ENCODE assay signal across 26 cellular contexts in the genomic region with DNA sequence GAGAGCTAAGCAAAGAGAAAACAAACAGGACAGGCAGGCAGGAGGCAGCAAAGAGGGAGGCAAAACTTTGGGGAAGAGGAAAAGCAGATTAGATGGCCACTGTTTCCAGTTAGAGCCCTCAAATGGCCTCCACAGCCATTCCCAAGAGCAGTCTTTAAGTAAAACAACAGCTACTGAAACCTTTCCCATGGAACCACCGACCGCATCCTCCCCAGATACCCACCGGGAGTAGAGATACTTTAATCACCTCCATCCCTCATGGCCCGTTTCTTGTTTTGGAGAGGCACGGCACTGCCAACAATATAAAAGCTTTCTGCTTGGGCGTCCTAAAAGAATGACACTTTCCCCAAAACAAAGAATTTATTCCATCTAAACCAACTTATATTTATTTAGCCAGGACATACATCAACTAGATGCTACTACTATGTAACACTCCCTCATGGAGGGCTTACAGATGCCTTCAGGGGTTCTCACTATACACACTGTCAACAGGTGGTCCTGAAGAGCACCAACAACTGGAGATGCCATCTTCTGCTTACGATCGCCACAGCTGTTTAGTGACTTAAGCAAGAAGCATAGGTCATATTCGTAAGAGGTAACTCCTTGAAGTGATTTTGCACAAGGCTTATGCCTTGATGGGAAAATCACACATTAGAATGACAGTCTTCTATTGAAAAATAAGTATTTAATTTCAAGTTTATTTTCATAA. TPM values are rescaled to one million over a fixed set of nuclear protein-coding genes. Genes with fewer than 3 reads are reported as not detected.
A peak's percentile ranks its signal among the peaks of the same experiment; 100 is the strongest.
DNase-seq lines count a peak whose midpoint lies in the region; ATAC-seq and TF ChIP-seq lines count a peak whose summit lies in the region.
"Had no signal": no experiment of that assay in that cellular context is flagged by ENCODE, and none has a peak within 500 bp of the region (broad histone marks: within the 10 kb centered on the region; RNA-seq: fewer than 3 reads in every experiment).

No MANE protein-coding gene starts in this region.

- DNase-seq in NCI-H345 treated with DMSO at 0.1 percent for 48 hours (lab: John Stamatoyannopoulos, UW; ENCODE audit: unreplicated experiment) (peak; percentile 33), NCI-H345 (lab: John Stamatoyannopoulos, UW) (no peak), mesothelial cell of epicardium (ENCODE audit: low spot score in 2 of 2, unreplicated experiment in 2 of 2) (no peak), trophoblast cell (no peak), sciatic nerve (ENCODE audit: low spot score) (no peak), MCF 10A (ENCODE audit: unreplicated experiment) (no peak), T-helper 17 cell (no peak)
- DNase-seq: 8988T; ACHN; AML-193; BE2C; CD4-positive, alpha-beta T cell; CD8-positive, alpha-beta memory T cell; DMS 273 treated with DMSO at 0.1 percent for 48 hours; DMS79; EL; GDM1; H9; HFFc6 had no signal

- BruUV-seq in MCF 10A (replicated peaks; lab: Mats Ljungman, UMichigan): no TSS peak

- H3K36me3 ChIP-seq in trophoblast cell (ENCODE audit: control insufficient read depth in 1 of 2, insufficient read depth in 2 of 2, low read length in 2 of 2) (no peaks in the 10 kb centered on the region), urinary bladder (ENCODE audit: insufficient read depth) (no peaks in the 10 kb centered on the region)

- H4K8ac ChIP-seq in trophoblast cell (ENCODE audit: low read depth, low read length): no peak overlapping the region

- POLR2A ChIA-PET in MCF 10A (lab: Yijun Ruan, JAX): interaction anchor here (0.6 to 1.8 kb wide), 2 partner anchors 43 to 182 kb away, joined by 3 to 7 read pairs; partner anchors contain the start of gene CNKSR3

- peak overlapping the region; percentile 45 for H2BK12ac ChIP-seq in trophoblast cell (ENCODE audit: low read length)

- no peaks in the 10 kb centered on the region for H3K27me3 Mint-ChIP-seq in mesothelial cell of epicardium (ENCODE audit: low read depth)
- H3K27me3 Mint-ChIP-seq in MCF 10A (ENCODE audit: insufficient read depth, unreplicated experiment): no peaks in the 10 kb centered on the region
- H3K27me3 Mint-ChIP-seq in T-helper 17 cell: peaks cover 23% of the 10 kb centered on the region
- H3K27me3 Mint-ChIP-seq: CD4-positive, alpha-beta T cell had no signal

- peaks cover 13% of the 10 kb centered on the region for H3K4me1 Mint-ChIP-seq in mesothelial cell of epicardium
- H3K4me1 Mint-ChIP-seq in MCF 10A (ENCODE audit: insufficient read depth, unreplicated experiment): peaks cover 12% of the 10 kb centered on the region
- H3K4me1 Mint-ChIP-seq in T-helper 17 cell: no peaks in the 10 kb centered on the region
- H3K4me1 Mint-ChIP-seq: CD8-positive, alpha-beta memory T cell; GM23338 had no signal

- H3K23ac ChIP-seq in trophoblast cell (ENCODE audit: low read length): no peak overlapping the region

- H4K12ac ChIP-seq in trophoblast cell (ENCODE audit: low read depth, low read length): no peak overlapping the region

- H3K9me3 ChIP-seq in trophoblast cell (ENCODE audit: insufficient read depth, low read depth, low read length) (no peaks in the 10 kb centered on the region), T-helper 17 cell (ENCODE audit: control insufficient read depth, low read length, poor library complexity, severe bottlenecking) (no peaks in the 10 kb centered on the region)

- H3K27ac Mint-ChIP-seq in mesothelial cell of epicardium (peak overlapping the region; percentile 53), MCF 10A (ENCODE audit: low read depth, unreplicated experiment) (no peak overlapping the region), T-helper 17 cell (no peak overlapping the region)
- H3K27ac Mint-ChIP-seq: CD14-positive monocyte; CD4-positive, alpha-beta T cell; CD8-positive, alpha-beta memory T cell; HFFc6 had no signal

- no peaks in the 10 kb centered on the region for H3K79me2 ChIP-seq in trophoblast cell (ENCODE audit: control insufficient read depth, insufficient read depth, low read length, poor library complexity)

- ATAC-seq in sciatic nerve: no peak
- ATAC-seq in T-helper 17 cell: no peak
- ATAC-seq: A549, GM12878, GM23338, HCT116 had no signal

- H3K79me1 ChIP-seq in trophoblast cell (ENCODE audit: low read length): no peaks in the 10 kb centered on the region

- no peak overlapping the region for H2AK5ac ChIP-seq in trophoblast cell (ENCODE audit: low read length)

- no peaks in the 10 kb centered on the region for H3K27me3 ChIP-seq in trophoblast cell (ENCODE audit: insufficient read depth, low read length)
- H3K27me3 ChIP-seq: BE2C; BLaER1 treated with 17β-estradiol and CSF1 and Interleukin-3, amounts not matched to agents 10 nM and 100 nM had no signal

- no peak overlapping the region for H3K18ac ChIP-seq in trophoblast cell (ENCODE audit: low read length)

- intact Hi-C loops in sciatic nerve (cut with DNase I) (no loop called here), MCF 10A (cut with micrococcal nuclease) (loop anchor here (5.0 kb wide), 1 partner anchor 265 kb away; the partner anchor contains the start of gene SCAF8)

- no peak overlapping the region for H3K4ac ChIP-seq in trophoblast cell (ENCODE audit: low read depth, low read length)

- H3K9me3 Mint-ChIP-seq in mesothelial cell of epicardium: peaks cover 6% of the 10 kb centered on the region
- no peaks in the 10 kb centered on the region for H3K9me3 Mint-ChIP-seq in MCF 10A (ENCODE audit: unreplicated experiment)
- H3K9me3 Mint-ChIP-seq: HFFc6 had no signal

- H3K14ac ChIP-seq in trophoblast cell (ENCODE audit: low read length): no peak overlapping the region

- H3K36me3 Mint-ChIP-seq in mesothelial cell of epicardium (peaks cover 6% of the 10 kb centered on the region), MCF 10A (ENCODE audit: insufficient read depth, unreplicated experiment) (peaks cover 7% of the 10 kb centered on the region), T-helper 17 cell (ENCODE audit: low read depth) (no peaks in the 10 kb centered on the region)
- H3K36me3 Mint-ChIP-seq: CD14-positive monocyte had no signal

- no peak overlapping the region for H3K4me2 ChIP-seq in trophoblast cell (ENCODE audit: low read length)
- H3K4me2 ChIP-seq: A549; BLaER1 treated with 17β-estradiol and CSF1 and Interleukin-3, amounts not matched to agents 10 nM and 100 nM; GM23338 had no signal

- CTCF ChIA-PET in MCF 10A (lab: Yijun Ruan, JAX): interaction anchor here (0.7 to 1.3 kb wide), 3 partner anchors 8 to 1389 kb away, joined by 3 to 4 read pairs (median 3); no protein-coding TSS in a partner anchor

- no peak overlapping the region for H3K9ac ChIP-seq in trophoblast cell (ENCODE audit: low read length)
- H3K9ac ChIP-seq: BLaER1 treated with 17β-estradiol and CSF1 and Interleukin-3, amounts not matched to agents 10 nM and 100 nM had no signal

- H2AFZ ChIP-seq in trophoblast cell (ENCODE audit: insufficient read depth, low read length, poor library complexity): no peak overlapping the region
- H2AFZ ChIP-seq: GM23338 had no signal

- H3K27ac ChIP-seq in trophoblast cell (ENCODE audit: low read depth, low read length): no peak overlapping the region
- peak overlapping the region; percentile 40 for H3K27ac ChIP-seq in urinary bladder (ENCODE audit: low read depth)
- H3K27ac ChIP-seq: A549; BLaER1 treated with 17β-estradiol and CSF1 and Interleukin-3, amounts not matched to agents 10 nM and 100 nM had no signal

- no CpG with 5 or more reads among the region's 9 CpGs for WGBS in trophoblast cell (ENCODE audit: extremely low coverage, insufficient coverage, insufficient read length)
- WGBS in urinary bladder: 75% methylated on average over 9 of the region's 9 CpGs

- H3K4me3 ChIP-seq in trophoblast cell (ENCODE audit: low read depth, low read length): no peak overlapping the region
- H3K4me3 ChIP-seq in urinary bladder (ENCODE audit: low read depth, low read length): no peak overlapping the region
- H3K4me3 ChIP-seq: A549; BLaER1 treated with 17β-estradiol and CSF1 and Interleukin-3, amounts not matched to agents 10 nM and 100 nM; GM12878; GM23338 had no signal

- no peak overlapping the region for H3K4me3 Mint-ChIP-seq in mesothelial cell of epicardium
- H3K4me3 Mint-ChIP-seq in MCF 10A (ENCODE audit: unreplicated experiment): no peak overlapping the region
- H3K4me3 Mint-ChIP-seq in T-helper 17 cell: no peak overlapping the region
- H3K4me3 Mint-ChIP-seq: CD14-positive monocyte; CD4-positive, alpha-beta T cell; CD8-positive, alpha-beta memory T cell; GM23338; H9; HFFc6 had no signal

- H3K4me1 ChIP-seq in trophoblast cell (ENCODE audit: control insufficient read depth in 1 of 2, insufficient read depth in 2 of 2, low read length in 2 of 2): no peaks in the 10 kb centered on the region
- H3K4me1 ChIP-seq in urinary bladder (ENCODE audit: insufficient read depth): no peaks in the 10 kb centered on the region
- H3K4me1 ChIP-seq: A549 had no signal

- no peak overlapping the region for H2BK5ac ChIP-seq in trophoblast cell (ENCODE audit: low read depth, low read length, poor library complexity)

- TF ChIP-seq CTCF in mesothelial cell of epicardium (IDR thresholded peaks at IDR 0.05; ENCODE audit: unreplicated experiment) (no peak), MCF 10A (IDR thresholded peaks at IDR 0.05; ENCODE audit: unreplicated experiment) (no peak)

- no peak overlapping the region for H4K91ac ChIP-seq in trophoblast cell (ENCODE audit: low read depth, low read length)

- no peak overlapping the region for H2BK120ac ChIP-seq in trophoblast cell (ENCODE audit: insufficient read depth, low read length, poor library complexity)

RNA-seq across cellular contexts. Expression of gene CNKSR3, which starts 43.4 kb away (rescaled TPM):
- total RNA-seq in mesothelial cell of epicardium (12.9 to 13.4 TPM (median 13.3 TPM) in 3 replicates), urinary bladder (20.9 TPM), sciatic nerve (22.2 TPM), MCF 10A (2022) (3.9 and 4.8 TPM in 2 replicates), T-helper 17 cell (not detected)
- polyA plus RNA-seq in trophoblast cell (2013): 1.1 and 1.2 TPM in 2 replicates
- polyA plus RNA-seq in urinary bladder: 12.9 TPM
- polyA plus RNA-seq: CD14-positive monocyte; CD8-positive, alpha-beta memory T cell had no signal
